ENCODE assay signal across 9 cellular contexts in the genomic region with DNA sequence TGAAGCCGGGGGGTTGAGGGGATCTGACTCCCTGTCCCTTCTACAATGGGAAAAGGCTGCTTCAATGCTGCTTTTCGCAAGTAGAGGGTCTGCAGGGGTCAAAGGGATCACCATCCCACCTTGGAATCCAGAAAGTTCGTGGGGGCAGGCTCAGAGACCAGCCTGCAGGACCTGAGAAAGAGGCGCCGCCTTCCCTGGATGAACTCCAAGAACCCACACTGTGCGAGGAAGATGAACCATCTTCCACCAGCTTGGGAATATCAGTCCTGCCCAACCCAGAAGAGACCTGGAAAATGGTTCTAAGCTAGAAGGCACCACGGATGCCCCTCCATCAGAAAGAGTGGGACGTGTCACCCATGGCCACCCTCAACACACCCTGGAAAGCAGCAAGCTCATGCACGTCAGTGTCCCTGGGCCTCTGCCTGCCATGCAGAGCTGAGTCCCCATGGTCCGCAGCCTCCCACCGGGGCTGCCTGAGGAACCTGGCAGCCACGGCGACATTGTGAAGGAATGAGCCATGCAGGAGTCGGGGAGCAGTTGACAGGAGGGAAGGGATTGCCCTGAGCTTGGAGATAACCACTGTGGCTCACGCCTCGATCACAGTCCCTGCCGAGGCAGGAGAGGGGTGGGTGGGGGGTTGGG. TPM values are rescaled to one million over a fixed set of nuclear protein-coding genes. Genes with fewer than 3 reads are reported as not detected.
A peak's percentile ranks its signal among the peaks of the same experiment; 100 is the strongest.
DNase-seq lines count a peak whose midpoint lies in the region; ATAC-seq, FAIRE-seq and TF ChIP-seq lines count a peak whose summit lies in the region.
"Had no signal": no experiment of that assay in that cellular context is flagged by ENCODE, and none has a peak within 500 bp of the region (broad histone marks: within the 10 kb centered on the region; RNA-seq: fewer than 3 reads in every experiment).

No MANE protein-coding gene starts in this region.

- H3K9ac ChIP-seq in HepG2 (ENCODE audit: insufficient read depth, low read depth, low read length): no peak overlapping the region

- H3K36me3 Mint-ChIP-seq in T-helper 2 cell treated with Interferon-gamma antibody and Interleukin-4, amounts not matched to agents 5 μg/mL and 100 μg/mL, for 36 hours (ENCODE audit: low read depth): peaks cover 4% of the 10 kb centered on the region

- peak overlapping the region; percentile 68 for H3K4me2 ChIP-seq in HepG2 (ENCODE audit: low read depth, low read length)

- no peaks in the 10 kb centered on the region for H3K9me3 Mint-ChIP-seq in T-helper 2 cell treated with Interferon-gamma antibody and Interleukin-4, amounts not matched to agents 5 μg/mL and 100 μg/mL, for 36 hours

- no peaks in the 10 kb centered on the region for H3K9me3 ChIP-seq in HepG2 (ENCODE audit: low read length)
- no peaks in the 10 kb centered on the region for H3K9me3 ChIP-seq in suprapubic skin
- no peaks in the 10 kb centered on the region for H3K9me3 ChIP-seq in effector memory CD4-positive, alpha-beta T cell (ENCODE audit: control insufficient read depth, low read length)

- H3K79me2 ChIP-seq in HepG2 (ENCODE audit: insufficient read depth, low read length): no peaks in the 10 kb centered on the region

- CTCF ChIA-PET in HepG2 (lab: Yijun Ruan, JAX; ENCODE audit: low intra/inter-chr PET ratio, low total read pairs): no interaction called here

- ATAC-seq in HepG2: no peak
- no peak for ATAC-seq in HG03280 (IDR thresholded peaks at IDR 0.05; ENCODE audit: unreplicated experiment)

- BruUV-seq in HepG2 (replicated peaks; lab: Mats Ljungman, UMichigan): no TSS peak

- no peak for TF ChIP-seq POLR2A in HepG2 (IDR thresholded peaks at IDR 0.05; ENCODE audit: insufficient read depth in 1 of 2, low read depth in 2 of 2, low read length in 2 of 2)
- no peak for TF ChIP-seq POLR2A in suprapubic skin (IDR thresholded peaks at IDR 0.05)

- TF ChIP-seq CTCF in HepG2 (CRISPR knock-in tag; IDR thresholded peaks at IDR 0.05) (no peak), suprapubic skin (IDR thresholded peaks at IDR 0.05) (no peak)

- no peaks in the 10 kb centered on the region for H4K20me1 ChIP-seq in HepG2 (ENCODE audit: insufficient read depth, low read length)

- no peak for DNase-seq in T-helper 2 cell treated with Interferon-gamma antibody and Interleukin-4, amounts not matched to agents 5 μg/mL and 100 μg/mL, for 36 hours (ENCODE audit: low spot score)
- DNase-seq in T-helper 2 cell (no peak), amniotic epithelial cell (ENCODE audit: low read depth) (peak; percentile 22), HepG2 (ENCODE audit: low spot score) (no peak), suprapubic skin (ENCODE audit: low spot score in 2 of 2) (no peak)
- DNase-seq in stimulated activated CD4-positive, alpha-beta T cell treated with anti-CD3 and anti-CD28 coated beads, Interleukin-1b, Interleukin-23, amount 100 ng/mL, for 48 hours: no peak
- DNase-seq in effector memory CD4-positive, alpha-beta T cell: no peak

- no peaks in the 10 kb centered on the region for H3K27me3 ChIP-seq in HepG2 (ENCODE audit: control insufficient read depth in 1 of 2, insufficient read depth in 2 of 2, low read length in 2 of 2)
- H3K27me3 ChIP-seq in suprapubic skin: no peaks in the 10 kb centered on the region
- no peaks in the 10 kb centered on the region for H3K27me3 ChIP-seq in effector memory CD4-positive, alpha-beta T cell (replicated peaks; ENCODE audit: control insufficient read depth, insufficient read depth, low read length, poor library complexity, severe bottlenecking)

- H3K27ac ChIP-seq in HepG2 (ENCODE audit: extremely low read length, insufficient read depth, low read length) (peak overlapping the region; percentile 45), suprapubic skin (peak overlapping the region; percentile 43)
- H3K27ac ChIP-seq in effector memory CD4-positive, alpha-beta T cell (ENCODE audit: insufficient read depth, low read length, poor library complexity, severe bottlenecking): no peak overlapping the region

- TF ChIP-seq EP300 in HepG2 (IDR thresholded peaks at IDR 0.05; ENCODE audit: low read depth in 2 of 2, low read length in 2 of 2) (no peak), HepG2 (CRISPR knock-in tag; IDR thresholded peaks at IDR 0.05; ENCODE audit: borderline replicate concordance) (no peak), suprapubic skin (IDR thresholded peaks at IDR 0.05) (no peak)

- peak overlapping the region; percentile 91 for H3K27ac Mint-ChIP-seq in T-helper 2 cell treated with Interferon-gamma antibody and Interleukin-4, amounts not matched to agents 5 μg/mL and 100 μg/mL, for 36 hours

- POLR2A ChIA-PET in HepG2 (lab: Yijun Ruan, JAX): interaction anchor here (1.0 to 2.3 kb wide), 4 partner anchors 8 to 50 kb away, joined by 4 to 10 read pairs (median 4); partner anchors contain the start of genes CCDC159, RAB3D, SWSAP1 and TMEM205

- whole genome bisulfite sequencing in HepG2 (ENCODE audit: low lambda C conversion rate): 82% methylated on average over 16 of the region's 17 CpGs
- 57% methylated on average over 12 of the region's 17 CpGs for WGBS in suprapubic skin

- TF ChIP-seq RAD21 in HepG2 (CRISPR knock-in tag; IDR thresholded peaks at IDR 0.05): no peak

- no peak overlapping the region for H3K4me3 ChIP-seq in HepG2 (replicated peaks in 1 of 3; ENCODE audit: insufficient read depth in 1 of 3, low read depth in 2 of 3, low read length in 3 of 3)
- no peak overlapping the region for H3K4me3 ChIP-seq in suprapubic skin
- no peak overlapping the region for H3K4me3 ChIP-seq in effector memory CD4-positive, alpha-beta T cell (ENCODE audit: insufficient read depth, low read depth, low read length, poor library complexity, severe bottlenecking)

- FAIRE-seq in HepG2 (lab: Jason Lieb, UNC): no peak

- in situ Hi-C loops in HepG2 (cut with HindIII; ENCODE audit: extremely low pct_ligation_motif_present, low pct_unique_long_range_greater_than_20kb): no loop called here

- H3K4me1 ChIP-seq in HepG2 (ENCODE audit: insufficient read depth, low read length) (peaks cover 35% of the 10 kb centered on the region), suprapubic skin (peaks cover 47% of the 10 kb centered on the region)
- peaks cover 6% of the 10 kb centered on the region for H3K4me1 ChIP-seq in effector memory CD4-positive, alpha-beta T cell (ENCODE audit: control insufficient read depth, insufficient read depth, low read length, poor library complexity, severe bottlenecking)

- intact Hi-C loops in HepG2 (cut with micrococcal nuclease; ENCODE audit: unreplicated experiment): no loop called here

- H2AFZ ChIP-seq in HepG2 (ENCODE audit: low read length): no peak overlapping the region

- peak overlapping the region; percentile 77 for H3K4me3 Mint-ChIP-seq in T-helper 2 cell treated with Interferon-gamma antibody and Interleukin-4, amounts not matched to agents 5 μg/mL and 100 μg/mL, for 36 hours

- no peaks in the 10 kb centered on the region for H3K36me3 ChIP-seq in HepG2 (replicated peaks in 1 of 2; ENCODE audit: control insufficient read depth in 1 of 2, insufficient read depth in 2 of 2, low read length in 2 of 2)
- H3K36me3 ChIP-seq in suprapubic skin: peaks cover 47% of the 10 kb centered on the region
- no peaks in the 10 kb centered on the region for H3K36me3 ChIP-seq in effector memory CD4-positive, alpha-beta T cell (ENCODE audit: control insufficient read depth, insufficient read depth, low read length)

- H3K27me3 Mint-ChIP-seq in T-helper 2 cell treated with Interferon-gamma antibody and Interleukin-4, amounts not matched to agents 5 μg/mL and 100 μg/mL, for 36 hours (ENCODE audit: low read depth): no peaks in the 10 kb centered on the region

- H3K4me1 Mint-ChIP-seq in T-helper 2 cell treated with Interferon-gamma antibody and Interleukin-4, amounts not matched to agents 5 μg/mL and 100 μg/mL, for 36 hours (ENCODE audit: low read depth): peaks cover 26% of the 10 kb centered on the region

RNA-seq across cellular contexts. Expression of gene RAB3D, which starts 14.6 kb away (rescaled TPM):
- total RNA-seq in HepG2 (2016; rRNA removed; fragmentation: Illumina TruSeq; extraction: Trizol): 2.0 and 3.3 TPM in 2 replicates
- total RNA-seq in HepG2 (2016; cell fraction: cytosol; rRNA removed; fragmentation: Illumina TruSeq; extraction: Trizol; ENCODE audit: low read depth): 0.26 and 0.40 TPM in 2 replicates
- 1.9 and 2.7 TPM in 2 replicates for total RNA-seq in HepG2 (2016; cell fraction: insoluble cytoplasmic fraction; rRNA removed; fragmentation: Illumina TruSeq; extraction: Trizol)
- 1.9 and 2.1 TPM in 2 replicates for total RNA-seq in HepG2 (2016; cell fraction: membrane; rRNA removed; fragmentation: Illumina TruSeq; extraction: Trizol)
- 1.5 and 1.8 TPM in 2 replicates for total RNA-seq in HepG2 (2016; cell fraction: nucleus; rRNA removed; fragmentation: Illumina TruSeq; extraction: Trizol)
- polyA plus RNA-seq in HepG2 (2011; rRNA removed): 16.1 and 19.9 TPM in 2 replicates
- 12.0 and 13.8 TPM in 2 replicates for polyA plus RNA-seq in HepG2 (2011; cell fraction: cytosol; rRNA removed)
- 7.5 and 9.8 TPM in 2 replicates for polyA plus RNA-seq in HepG2 (2011; cell fraction: nucleus; rRNA removed)
- polyA plus RNA-seq in HepG2 (2012): 2.1 TPM in 2 replicates
- 0.28 and 0.29 TPM in 2 replicates for polyA plus RNA-seq in HepG2 (2016; cell fraction: cytosol; fragmentation: Illumina TruSeq; extraction: Trizol; ENCODE audit: low read depth)
- 3.1 and 3.9 TPM in 2 replicates for polyA plus RNA-seq in HepG2 (2016; cell fraction: insoluble cytoplasmic fraction; fragmentation: Illumina TruSeq; extraction: Trizol; ENCODE audit: low read depth)
- 0.98 and 1.6 TPM in 2 replicates for polyA plus RNA-seq in HepG2 (2016; cell fraction: membrane; fragmentation: Illumina TruSeq; extraction: Trizol; ENCODE audit: low read depth)
- polyA plus RNA-seq in HepG2 (2016; cell fraction: nucleus; fragmentation: Illumina TruSeq; extraction: Trizol; ENCODE audit: insufficient read depth, low read depth): 2.7 and 3.4 TPM in 2 replicates
- polyA minus RNA-seq in HepG2 (2011; rRNA and poly(A)+ RNA removed; ENCODE audit: low replicate concordance): 91.8 and 118 TPM in 2 replicates
- 11.3 and 12.6 TPM in 2 replicates for polyA minus RNA-seq in HepG2 (2011; cell fraction: cytosol; rRNA and poly(A)+ RNA removed)
- polyA minus RNA-seq in HepG2 (2011; cell fraction: nucleus; rRNA and poly(A)+ RNA removed): 5.3 and 6.6 TPM in 2 replicates
- 100 to 1,000 TPM in 2 of 4 donors, 10 to 100 TPM in 2; 68.7 to 132 (median 98.3) TPM for total RNA-seq in suprapubic skin

RNA-seq across cellular contexts. Expression of gene TMEM205, which starts 21.2 kb away (rescaled TPM):
- 22.8 and 45.5 TPM in 2 replicates for total RNA-seq in HepG2 (2016; rRNA removed; fragmentation: Illumina TruSeq; extraction: Trizol)
- total RNA-seq in HepG2 (2016; cell fraction: cytosol; rRNA removed; fragmentation: Illumina TruSeq; extraction: Trizol; ENCODE audit: low read depth): 23.9 and 36.8 TPM in 2 replicates
- total RNA-seq in HepG2 (2016; cell fraction: insoluble cytoplasmic fraction; rRNA removed; fragmentation: Illumina TruSeq; extraction: Trizol): 26.6 and 43.5 TPM in 2 replicates
- 20.5 and 27.0 TPM in 2 replicates for total RNA-seq in HepG2 (2016; cell fraction: membrane; rRNA removed; fragmentation: Illumina TruSeq; extraction: Trizol)
- total RNA-seq in HepG2 (2016; cell fraction: nucleus; rRNA removed; fragmentation: Illumina TruSeq; extraction: Trizol): 40.9 and 45.4 TPM in 2 replicates
- 98.7 and 119 TPM in 2 replicates for polyA plus RNA-seq in HepG2 (2011; rRNA removed)
- polyA plus RNA-seq in HepG2 (2011; cell fraction: cytosol; rRNA removed): 206 and 218 TPM in 2 replicates
- polyA plus RNA-seq in HepG2 (2011; cell fraction: nucleus; rRNA removed): 131 and 158 TPM in 2 replicates
- polyA plus RNA-seq in HepG2 (2012): 57.4 and 59.1 TPM in 2 replicates
- polyA plus RNA-seq in HepG2 (2016; cell fraction: cytosol; fragmentation: Illumina TruSeq; extraction: Trizol; ENCODE audit: low read depth): 31.8 and 38.8 TPM in 2 replicates
- 33.6 and 35.9 TPM in 2 replicates for polyA plus RNA-seq in HepG2 (2016; cell fraction: insoluble cytoplasmic fraction; fragmentation: Illumina TruSeq; extraction: Trizol; ENCODE audit: low read depth)
- 24.0 and 30.5 TPM in 2 replicates for polyA plus RNA-seq in HepG2 (2016; cell fraction: membrane; fragmentation: Illumina TruSeq; extraction: Trizol; ENCODE audit: low read depth)
- polyA plus RNA-seq in HepG2 (2016; cell fraction: nucleus; fragmentation: Illumina TruSeq; extraction: Trizol; ENCODE audit: insufficient read depth, low read depth): 71.8 and 88.8 TPM in 2 replicates
- 48.8 and 93.8 TPM in 2 replicates for polyA minus RNA-seq in HepG2 (2011; rRNA and poly(A)+ RNA removed; ENCODE audit: low replicate concordance)
- polyA minus RNA-seq in HepG2 (2011; cell fraction: cytosol; rRNA and poly(A)+ RNA removed): 25.0 and 36.6 TPM in 2 replicates
- polyA minus RNA-seq in HepG2 (2011; cell fraction: nucleus; rRNA and poly(A)+ RNA removed): 8.2 and 12.7 TPM in 2 replicates
- 100 to 1,000 TPM; 202 to 245 (median 207) TPM for total RNA-seq in suprapubic skin

RNA-seq across cellular contexts. Expression of gene CCDC159, which starts 21.4 kb away (rescaled TPM):
- total RNA-seq in HepG2 (2016; rRNA removed; fragmentation: Illumina TruSeq; extraction: Trizol) (1.2 and 1.7 TPM in 2 replicates), suprapubic skin (10 to 100 TPM in 3 of 4 donors, 1 to 10 TPM in 1; 8.0 to 58.3 (median 14.3) TPM)
- 0.81 and 0.88 TPM in 2 replicates for total RNA-seq in HepG2 (2016; cell fraction: cytosol; rRNA removed; fragmentation: Illumina TruSeq; extraction: Trizol; ENCODE audit: low read depth)
- 0.82 and 1.3 TPM in 2 replicates for total RNA-seq in HepG2 (2016; cell fraction: insoluble cytoplasmic fraction; rRNA removed; fragmentation: Illumina TruSeq; extraction: Trizol)
- 1.4 and 1.9 TPM in 2 replicates for total RNA-seq in HepG2 (2016; cell fraction: membrane; rRNA removed; fragmentation: Illumina TruSeq; extraction: Trizol)
- total RNA-seq in HepG2 (2016; cell fraction: nucleus; rRNA removed; fragmentation: Illumina TruSeq; extraction: Trizol): 2.7 and 4.7 TPM in 2 replicates
- polyA plus RNA-seq in HepG2 (2011; rRNA removed): 6.3 and 9.1 TPM in 2 replicates
- polyA plus RNA-seq in HepG2 (2011; cell fraction: cytosol; rRNA removed): 2.8 and 3.3 TPM in 2 replicates
- polyA plus RNA-seq in HepG2 (2011; cell fraction: nucleus; rRNA removed): 44.4 and 50.4 TPM in 2 replicates
- polyA plus RNA-seq in HepG2 (2012): 4.5 and 6.5 TPM in 2 replicates
- polyA plus RNA-seq in HepG2 (2016; cell fraction: cytosol; fragmentation: Illumina TruSeq; extraction: Trizol; ENCODE audit: low read depth): 1.7 and 2.1 TPM in 2 replicates
- 2.2 TPM in 2 replicates for polyA plus RNA-seq in HepG2 (2016; cell fraction: insoluble cytoplasmic fraction; fragmentation: Illumina TruSeq; extraction: Trizol; ENCODE audit: low read depth)
- 1.5 and 2.1 TPM in 2 replicates for polyA plus RNA-seq in HepG2 (2016; cell fraction: membrane; fragmentation: Illumina TruSeq; extraction: Trizol; ENCODE audit: low read depth)
- 8.6 and 11.0 TPM in 2 replicates for polyA plus RNA-seq in HepG2 (2016; cell fraction: nucleus; fragmentation: Illumina TruSeq; extraction: Trizol; ENCODE audit: insufficient read depth, low read depth)
- 2.6 and 3.3 TPM in 2 replicates for polyA minus RNA-seq in HepG2 (2011; rRNA and poly(A)+ RNA removed; ENCODE audit: low replicate concordance)
- polyA minus RNA-seq in HepG2 (2011; cell fraction: cytosol; rRNA and poly(A)+ RNA removed): 0.97 TPM in 1 of 2 replicates, not detected in the other
- polyA minus RNA-seq in HepG2 (2011; cell fraction: nucleus; rRNA and poly(A)+ RNA removed): 7.0 and 7.8 TPM in 2 replicates

RNA-seq across cellular contexts. Expression of gene TSPAN16, which starts 28.9 kb away (rescaled TPM):
- total RNA-seq in HepG2 (2016; rRNA removed; fragmentation: Illumina TruSeq; extraction: Trizol): not detected in 2 replicates
- total RNA-seq in HepG2 (2016; cell fraction: cytosol; rRNA removed; fragmentation: Illumina TruSeq; extraction: Trizol; ENCODE audit: low read depth): not detected in 2 replicates
- not detected in 2 replicates for total RNA-seq in HepG2 (2016; cell fraction: insoluble cytoplasmic fraction; rRNA removed; fragmentation: Illumina TruSeq; extraction: Trizol)
- not detected in 2 replicates for total RNA-seq in HepG2 (2016; cell fraction: membrane; rRNA removed; fragmentation: Illumina TruSeq; extraction: Trizol)
- total RNA-seq in HepG2 (2016; cell fraction: nucleus; rRNA removed; fragmentation: Illumina TruSeq; extraction: Trizol): not detected in 2 replicates
- not detected in 2 replicates for polyA plus RNA-seq in HepG2 (2011; rRNA removed)
- not detected in 2 replicates for polyA plus RNA-seq in HepG2 (2011; cell fraction: cytosol; rRNA removed)
- not detected in 2 replicates for polyA plus RNA-seq in HepG2 (2011; cell fraction: nucleus; rRNA removed)
- not detected in 2 replicates for polyA plus RNA-seq in HepG2 (2012)
- polyA plus RNA-seq in HepG2 (2016; cell fraction: cytosol; fragmentation: Illumina TruSeq; extraction: Trizol; ENCODE audit: low read depth): not detected in 2 replicates
- not detected in 2 replicates for polyA plus RNA-seq in HepG2 (2016; cell fraction: insoluble cytoplasmic fraction; fragmentation: Illumina TruSeq; extraction: Trizol; ENCODE audit: low read depth)
- not detected in 2 replicates for polyA plus RNA-seq in HepG2 (2016; cell fraction: membrane; fragmentation: Illumina TruSeq; extraction: Trizol; ENCODE audit: low read depth)
- not detected in 2 replicates for polyA plus RNA-seq in HepG2 (2016; cell fraction: nucleus; fragmentation: Illumina TruSeq; extraction: Trizol; ENCODE audit: insufficient read depth, low read depth)
- polyA minus RNA-seq in HepG2 (2011; rRNA and poly(A)+ RNA removed; ENCODE audit: low replicate concordance): not detected in 2 replicates
- not detected in 2 replicates for polyA minus RNA-seq in HepG2 (2011; cell fraction: cytosol; rRNA and poly(A)+ RNA removed)
- polyA minus RNA-seq in HepG2 (2011; cell fraction: nucleus; rRNA and poly(A)+ RNA removed): not detected in 2 replicates
- not detected for total RNA-seq in suprapubic skin
- total RNA-seq: M059J had no signal

RNA-seq across cellular contexts. Expression of gene PLPPR2, which starts 30.4 kb away (rescaled TPM):
- 0.77 and 1.5 TPM in 2 replicates for total RNA-seq in HepG2 (2016; rRNA removed; fragmentation: Illumina TruSeq; extraction: Trizol)
- 1.2 and 1.3 TPM in 2 replicates for total RNA-seq in HepG2 (2016; cell fraction: cytosol; rRNA removed; fragmentation: Illumina TruSeq; extraction: Trizol; ENCODE audit: low read depth)
- total RNA-seq in HepG2 (2016; cell fraction: insoluble cytoplasmic fraction; rRNA removed; fragmentation: Illumina TruSeq; extraction: Trizol): 0.70 and 1.3 TPM in 2 replicates
- 1.9 and 3.1 TPM in 2 replicates for total RNA-seq in HepG2 (2016; cell fraction: membrane; rRNA removed; fragmentation: Illumina TruSeq; extraction: Trizol)
- total RNA-seq in HepG2 (2016; cell fraction: nucleus; rRNA removed; fragmentation: Illumina TruSeq; extraction: Trizol): 1.1 and 1.8 TPM in 2 replicates
- polyA plus RNA-seq in HepG2 (2011; rRNA removed): 2.1 and 4.2 TPM in 2 replicates
- 1.9 and 2.5 TPM in 2 replicates for polyA plus RNA-seq in HepG2 (2011; cell fraction: cytosol; rRNA removed)
- polyA plus RNA-seq in HepG2 (2011; cell fraction: nucleus; rRNA removed): 17.0 and 17.4 TPM in 2 replicates
- polyA plus RNA-seq in HepG2 (2012): 3.2 and 4.3 TPM in 2 replicates
- polyA plus RNA-seq in HepG2 (2016; cell fraction: cytosol; fragmentation: Illumina TruSeq; extraction: Trizol; ENCODE audit: low read depth): 2.2 and 3.3 TPM in 2 replicates
- 1.3 and 2.2 TPM in 2 replicates for polyA plus RNA-seq in HepG2 (2016; cell fraction: insoluble cytoplasmic fraction; fragmentation: Illumina TruSeq; extraction: Trizol; ENCODE audit: low read depth)
- 4.4 and 5.3 TPM in 2 replicates for polyA plus RNA-seq in HepG2 (2016; cell fraction: membrane; fragmentation: Illumina TruSeq; extraction: Trizol; ENCODE audit: low read depth)
- polyA plus RNA-seq in HepG2 (2016; cell fraction: nucleus; fragmentation: Illumina TruSeq; extraction: Trizol; ENCODE audit: insufficient read depth, low read depth): 3.3 and 4.8 TPM in 2 replicates
- 7.2 and 7.3 TPM in 2 replicates for polyA minus RNA-seq in HepG2 (2011; rRNA and poly(A)+ RNA removed; ENCODE audit: low replicate concordance)
- polyA minus RNA-seq in HepG2 (2011; cell fraction: cytosol; rRNA and poly(A)+ RNA removed): 1.3 and 2.5 TPM in 2 replicates
- 2.8 and 4.7 TPM in 2 replicates for polyA minus RNA-seq in HepG2 (2011; cell fraction: nucleus; rRNA and poly(A)+ RNA removed)
- 10 to 100 TPM; 18.9 to 32.1 (median 22.5) TPM for total RNA-seq in suprapubic skin

Comparison
In these comparisons a context has a peak if more than half of its experiments do, and no peak if none do; other contexts are left out.
1. RNA of gene RAB3D, which starts 14.6 kb away (total RNA-seq): 68.7 to 132 TPM in suprapubic skin; 0.26 to 3.3 TPM in HepG2; every median in the first group is over 10 times any median in the second.